9 cellular contexts compared by ENCODE assay signal in genomic region chr12:53345486-53346195, GRCh38. TPM values are rescaled to one million over a fixed set of nuclear protein-coding genes. Genes with fewer than 3 reads are reported as not detected.
DNase-seq lines count a peak whose midpoint lies in the region; ATAC-seq and TF ChIP-seq lines count a peak whose summit lies in the region.
"Had no signal": no experiment of that assay in that cellular context is flagged by ENCODE, and none has a peak within 500 bp of the region (broad histone marks: within the 10 kb centered on the region; RNA-seq: fewer than 3 reads in every experiment).

No MANE protein-coding gene starts in this region.

- no peaks in the 10 kb centered on the region for H3K9me2 ChIP-seq in Loucy (replicated peaks; ENCODE audit: low read depth, low read length)

- H3K27me3 ChIP-seq in BJ (ENCODE audit: control insufficient read depth, insufficient read depth, low read length) (no peaks in the 10 kb centered on the region; the same call in 1 of the 2 replicates), Loucy (ENCODE audit: insufficient read depth, low read length, poor library complexity, severe bottlenecking) (no peaks in the 10 kb centered on the region), muscle layer of duodenum (ENCODE audit: low read depth, low read length) (no peaks in the 10 kb centered on the region)

- no peaks in the 10 kb centered on the region for H3K79me2 ChIP-seq in Loucy (ENCODE audit: insufficient read depth, low read length)

- H3K9ac ChIP-seq in Loucy (ENCODE audit: low read depth, low read length, poor library complexity, severe bottlenecking): no peak overlapping the region

- ATAC-seq in HG03196 (IDR thresholded peaks at IDR 0.05; ENCODE audit: unreplicated experiment) (no peak), GM21529 (IDR thresholded peaks at IDR 0.05; ENCODE audit: unreplicated experiment) (no peak)

- H3K4me1 ChIP-seq in Loucy (ENCODE audit: insufficient read depth, low read length, poor library complexity, severe bottlenecking) (peaks cover 13% of the 10 kb centered on the region), muscle layer of duodenum (ENCODE audit: control insufficient read depth in 1 of 2, insufficient read depth in 2 of 2, low read length in 2 of 2) (peaks cover 4 to 15% of the 10 kb centered on the region in 2 donors)

- H3K4me3 ChIP-seq in BJ (ENCODE audit: low read depth, low read length): peak overlapping the region; percentile 66; the same call in 1 of the 2 replicates
- peak overlapping the region; percentile 83 for H3K4me3 ChIP-seq in Loucy (ENCODE audit: low read length, poor library complexity, severe bottlenecking)
- H3K4me3 ChIP-seq in choroid plexus epithelial cell (ENCODE audit: low read depth, low read length): peak overlapping the region; percentile 64
- H3K4me3 ChIP-seq in muscle layer of duodenum (ENCODE audit: low read depth in 1 of 2, low read length in 2 of 2): peak overlapping the region; percentile 68 to 81

- no peak overlapping the region for H2AFZ ChIP-seq in Loucy (ENCODE audit: low read length)

- CTCF ChIA-PET in BJ (lab: Yijun Ruan, JAX): interaction anchor here (0.6 to 10.7 kb wide), 36 partner anchors 8 to 1155 kb away, joined by 3 to 210 read pairs (median 4); partner anchors contain the start of genes AAAS, AMHR2, ATP5MC2 and PFDN5

- no peaks in the 10 kb centered on the region for H3F3A ChIP-seq in Loucy (ENCODE audit: low read depth)

- H3K27ac ChIP-seq in muscle layer of duodenum (ENCODE audit: low read length): peak overlapping the region; percentile 23

- no peaks in the 10 kb centered on the region for H4K20me1 ChIP-seq in Loucy (ENCODE audit: insufficient read depth, low read length, poor library complexity, severe bottlenecking)

- H3K4me2 ChIP-seq in Loucy (ENCODE audit: low read depth, low read length, poor library complexity, severe bottlenecking): peak overlapping the region; percentile 81

- TF ChIP-seq CTCF in BJ (IDR thresholded peaks at IDR 0.05; ENCODE audit: insufficient read depth, low read depth, low read length) (no peak), Loucy (conservative IDR thresholded peaks at IDR 0.05; ENCODE audit: low read length) (no peak), choroid plexus epithelial cell (conservative IDR thresholded peaks at IDR 0.05; ENCODE audit: low read depth, low read length) (no peak)

- in situ Hi-C loops in G401 (cut with HindIII; ENCODE audit: low sequenced_read_pairs): no loop called here

- POLR2A ChIA-PET in BJ (lab: Charles Lee): interaction anchor here (0.5 to 0.7 kb wide), 4 partner anchors 11 to 302 kb away, joined by 3 to 7 read pairs (median 4); partner anchors contain the start of gene SP1

- DNase-seq in BJ (ENCODE audit: low read depth): no peak
- DNase-seq in choroid plexus epithelial cell (ENCODE audit: low read depth): no peak
- DNase-seq in G401 (ENCODE audit: low spot score): no peak
- DNase-seq in DMS79 (lab: John Stamatoyannopoulos, UW): no peak

- H3K9me3 ChIP-seq in Loucy (ENCODE audit: insufficient read depth, low read depth, low read length): no peaks in the 10 kb centered on the region
- H3K9me3 ChIP-seq in muscle layer of duodenum (ENCODE audit: control insufficient read depth in 1 of 2, low read length in 2 of 2): no peaks in the 10 kb centered on the region

- H3K36me3 ChIP-seq in BJ (ENCODE audit: control insufficient read depth, insufficient read depth, low read length) (no peaks in the 10 kb centered on the region), Loucy (ENCODE audit: insufficient read depth, low read length) (no peaks in the 10 kb centered on the region), muscle layer of duodenum (ENCODE audit: control insufficient read depth in 1 of 2, insufficient read depth in 2 of 2, low read length in 2 of 2) (no peaks in the 10 kb centered on the region)

RNA-seq across cellular contexts. Expression of gene SP7, which starts 9.5 kb away (rescaled TPM):
- polyA plus RNA-seq in BJ (2011; rRNA removed): not detected in 2 replicates
- not detected in 2 replicates for polyA minus RNA-seq in BJ (2011; rRNA and poly(A)+ RNA removed)
- total RNA-seq in G401 (2014; rRNA removed; shearing (Covaris generic)): 0.41 TPM in 1 of 2 replicates, not detected in the other
- total RNA-seq: myocyte had no signal

RNA-seq across cellular contexts. Expression of gene AAAS, which starts 24.2 kb away (rescaled TPM):
- polyA plus RNA-seq in BJ (2011; rRNA removed): 53.3 and 84.3 TPM in 2 replicates
- 41.1 and 75.1 TPM in 2 replicates for polyA minus RNA-seq in BJ (2011; rRNA and poly(A)+ RNA removed)
- total RNA-seq in G401 (2014; rRNA removed; shearing (Covaris generic)): 103 and 105 TPM in 2 replicates

RNA-seq across cellular contexts. Expression of gene SP1, which starts 34.3 kb away (rescaled TPM):
- 44.4 and 58.2 TPM in 2 replicates for polyA plus RNA-seq in BJ (2011; rRNA removed)
- polyA minus RNA-seq in BJ (2011; rRNA and poly(A)+ RNA removed): 82.8 and 123 TPM in 2 replicates
- total RNA-seq in G401 (2014; rRNA removed; shearing (Covaris generic)): 26.6 and 40.0 TPM in 2 replicates

RNA-seq across cellular contexts. Expression of gene MYG1, which starts 46.1 kb away (rescaled TPM):
- polyA plus RNA-seq in BJ (2011; rRNA removed): 49.7 and 78.3 TPM in 2 replicates
- 31.6 and 45.4 TPM in 2 replicates for polyA minus RNA-seq in BJ (2011; rRNA and poly(A)+ RNA removed)
- 43.8 and 43.9 TPM in 2 replicates for total RNA-seq in G401 (2014; rRNA removed; shearing (Covaris generic))

RNA-seq across cellular contexts. Expression of gene PFDN5, which starts 50.3 kb away (rescaled TPM):
- polyA plus RNA-seq in BJ (2011; rRNA removed): 965 and 1,130 TPM in 2 replicates
- 129 and 175 TPM in 2 replicates for polyA minus RNA-seq in BJ (2011; rRNA and poly(A)+ RNA removed)
- total RNA-seq in G401 (2014; rRNA removed; shearing (Covaris generic)): 302 and 381 TPM in 2 replicates
